1 cellular context compared by ENCODE assay signal in the genomic region with DNA sequence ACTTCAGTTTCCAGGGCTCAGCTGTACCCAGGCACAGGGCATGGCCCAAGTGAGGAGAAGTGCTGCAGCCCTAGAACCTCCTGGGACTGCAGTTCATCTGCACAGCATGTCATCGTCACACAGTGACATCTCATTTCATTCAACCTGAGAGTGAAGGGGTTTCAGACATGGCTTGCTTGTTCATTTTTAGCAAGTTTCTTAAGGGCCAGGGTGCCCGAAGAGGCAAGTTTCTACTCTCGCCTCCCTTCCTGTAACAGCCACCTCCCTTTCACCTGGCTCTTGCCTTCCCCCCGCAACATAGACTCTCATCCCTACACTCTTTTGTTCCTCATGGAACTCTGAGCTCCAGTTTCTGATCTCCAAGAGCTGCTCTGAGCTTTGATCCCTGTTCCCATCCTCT.
TF ChIP-seq lines count a peak whose summit lies in the region.

No MANE protein-coding gene starts in this region.

TF ChIP-seq in GM23338, 12 proteins besides CTCF, POLR2A, EP300 and RAD21 (continued from another document):
- TF ChIP-seq REST (IDR thresholded peaks at IDR 0.05; ENCODE audit: unreplicated experiment) (no peak), ZNF114 (CRISPR knock-in tag; IDR thresholded peaks at IDR 0.05) (no peak), STAT1 (IDR thresholded peaks at IDR 0.05; ENCODE audit: unreplicated experiment) (no peak), NANOG (IDR thresholded peaks at IDR 0.05; ENCODE audit: borderline replicate concordance) (no peak), JUNB (IDR thresholded peaks at IDR 0.05; ENCODE audit: unreplicated experiment) (no peak), CREB1 (CRISPR knock-in tag; IDR thresholded peaks at IDR 0.05; ENCODE audit: low read depth) (no peak), EZH2 (IDR thresholded peaks at IDR 0.05; ENCODE audit: low read depth, unreplicated experiment) (no peak), POLR2AphosphoS5 (IDR thresholded peaks at IDR 0.05; ENCODE audit: low read depth) (no peak)
- TF ChIP-seq, protein P1, sequence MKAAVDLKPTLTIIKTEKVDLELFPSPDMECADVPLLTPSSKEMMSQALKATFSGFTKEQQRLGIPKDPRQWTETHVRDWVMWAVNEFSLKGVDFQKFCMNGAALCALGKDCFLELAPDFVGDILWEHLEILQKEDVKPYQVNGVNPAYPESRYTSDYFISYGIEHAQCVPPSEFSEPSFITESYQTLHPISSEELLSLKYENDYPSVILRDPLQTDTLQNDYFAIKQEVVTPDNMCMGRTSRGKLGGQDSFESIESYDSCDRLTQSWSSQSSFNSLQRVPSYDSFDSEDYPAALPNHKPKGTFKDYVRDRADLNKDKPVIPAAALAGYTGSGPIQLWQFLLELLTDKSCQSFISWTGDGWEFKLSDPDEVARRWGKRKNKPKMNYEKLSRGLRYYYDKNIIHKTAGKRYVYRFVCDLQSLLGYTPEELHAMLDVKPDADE (IDR thresholded peaks at IDR 0.05) = no peak
